ENCODE assay signal across 35 cellular contexts in the genomic region with DNA sequence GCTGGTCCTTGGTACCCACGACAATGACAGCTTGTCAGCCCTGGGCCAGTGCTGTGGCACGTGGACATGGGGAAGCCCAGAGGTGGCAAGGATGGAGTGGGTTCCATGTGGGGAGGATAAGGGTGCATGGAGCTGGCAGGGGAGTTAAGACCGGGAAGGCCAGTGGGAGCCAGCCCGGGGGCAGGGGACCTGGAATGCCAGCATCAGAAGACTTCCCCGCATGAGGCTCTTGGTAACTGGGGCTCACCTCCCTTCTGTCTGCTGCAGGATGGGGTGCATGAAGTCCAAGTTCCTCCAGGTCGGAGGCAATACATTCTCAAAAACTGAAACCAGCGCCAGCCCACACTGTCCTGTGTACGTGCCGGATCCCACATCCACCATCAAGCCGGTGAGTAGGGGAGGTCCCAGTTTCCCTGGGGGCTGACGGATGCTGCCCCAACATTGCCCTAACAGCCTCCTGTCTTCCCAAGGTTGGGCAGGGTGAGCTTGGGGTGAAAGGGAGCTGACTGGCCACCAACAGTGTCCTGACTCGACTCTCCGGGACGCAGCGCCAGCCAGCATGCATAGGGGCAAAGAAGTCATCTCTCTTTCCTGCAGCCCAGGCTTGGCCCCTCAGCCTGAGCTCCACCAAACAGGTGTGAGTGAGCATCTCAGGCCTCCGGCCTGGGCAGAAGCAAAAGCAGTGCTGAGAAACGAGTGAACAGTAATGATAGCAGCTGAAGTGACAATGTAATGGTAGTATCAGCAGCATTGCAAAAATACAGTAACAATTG. TPM values are rescaled to one million over a fixed set of nuclear protein-coding genes. Genes with fewer than 3 reads are reported as not detected.
"Had no signal": no experiment of that assay in that cellular context is flagged by ENCODE, and none has a peak within 500 bp of the region (broad histone marks: within the 10 kb centered on the region; RNA-seq: fewer than 3 reads in every experiment).

No MANE protein-coding gene starts in this region.

- H3K27me3 ChIP-seq: colonic mucosa, pancreas, tibial nerve had no signal

- DNase-seq: activated CD4-positive, alpha-beta T cell treated with anti-CD3 and anti-CD28 coated beads for 36 hours; activated CD4-positive, CD25-positive, alpha-beta regulatory T cell; activated CD8-positive, alpha-beta memory T cell treated with anti-CD3 and anti-CD28 coated beads, Interleukin-2, amount 10 ng/mL, durations not matched to agents 7 days and 5 days; activated CD8-positive, alpha-beta T cell treated with anti-CD3 and anti-CD28 coated beads, Interleukin-2, amount 10 ng/mL, durations not matched to agents 7 days and 5 days; activated naive CD4-positive, alpha-beta T cell treated with Interleukin-2 at 50 U/mL for 16 hours; activated T-cell treated with anti-CD3 and anti-CD28 coated beads, Interleukin-2, amount 50 U/mL, for 72 hours; anterior cingulate cortex; cerebellar nuclear complex; colonic mucosa; dorsolateral prefrontal cortex; heart left ventricle; hypothalamus; immature natural killer cell; kidney; left colon; mammary epithelial cell; nucleus accumbens; pancreas; psoas muscle; stimulated activated CD4-positive, alpha-beta T cell treated with anti-CD3 and anti-CD28 coated beads, Interleukin-15, amount 100 ng/mL, for 24 hours; stimulated activated CD4-positive, alpha-beta T cell treated with anti-CD3 and anti-CD28 coated beads, Interleukin-2, amount 100 ng/mL, for 24 hours; stimulated activated naive CD4-positive, alpha-beta T cell; T-helper 1 cell had no signal

- ATAC-seq: activated CD4-positive, alpha-beta T cell treated with anti-CD3 and anti-CD28 coated beads for 36 hours; activated CD8-positive, alpha-beta memory T cell treated with anti-CD3 and anti-CD28 coated beads, Interleukin-2, amount 10 ng/mL, durations not matched to agents 7 days and 5 days; activated CD8-positive, alpha-beta T cell treated with anti-CD3 and anti-CD28 coated beads, Interleukin-2, amount 10 ng/mL, durations not matched to agents 7 days and 5 days; activated T-cell treated with anti-CD3 and anti-CD28 coated beads, Interleukin-2, amount 50 U/mL, for 72 hours; gastroesophageal sphincter; heart left ventricle; left colon; pancreas; psoas muscle had no signal

- H3K36me3 Mint-ChIP-seq: activated CD8-positive, alpha-beta memory T cell treated with anti-CD3 and anti-CD28 coated beads, Interleukin-2, amount 10 ng/mL, durations not matched to agents 7 days and 5 days; activated naive CD8-positive, alpha-beta T cell; brain; immature natural killer cell had no signal

- H3K4me3 Mint-ChIP-seq: activated CD4-positive, alpha-beta T cell treated with anti-CD3 and anti-CD28 coated beads for 36 hours; activated CD8-positive, alpha-beta memory T cell treated with anti-CD3 and anti-CD28 coated beads, Interleukin-2, amount 10 ng/mL, durations not matched to agents 7 days and 5 days; activated CD8-positive, alpha-beta T cell treated with anti-CD3 and anti-CD28 coated beads, Interleukin-2, amount 10 ng/mL, durations not matched to agents 7 days and 5 days; activated naive CD8-positive, alpha-beta T cell; activated T-cell treated with anti-CD3 and anti-CD28 coated beads, Interleukin-2, amount 50 U/mL, for 72 hours; brain; immature natural killer cell; nephron; T-helper 2 cell treated with Interferon-gamma antibody and Interleukin-4, amounts not matched to agents 5 μg/mL and 100 μg/mL, for 36 hours had no signal

- H3K27ac Mint-ChIP-seq: activated CD4-positive, alpha-beta T cell treated with anti-CD3 and anti-CD28 coated beads for 36 hours; activated CD8-positive, alpha-beta memory T cell treated with anti-CD3 and anti-CD28 coated beads, Interleukin-2, amount 10 ng/mL, durations not matched to agents 7 days and 5 days; activated CD8-positive, alpha-beta T cell treated with anti-CD3 and anti-CD28 coated beads, Interleukin-2, amount 10 ng/mL, durations not matched to agents 7 days and 5 days; activated naive CD8-positive, alpha-beta T cell; activated T-cell treated with anti-CD3 and anti-CD28 coated beads, Interleukin-2, amount 50 U/mL, for 72 hours; brain; immature natural killer cell; nephron had no signal

- FAIRE-seq: endothelial cell of umbilical vein, kidney, pancreas had no signal

- H3K4me1 Mint-ChIP-seq: activated CD4-positive, alpha-beta T cell treated with anti-CD3 and anti-CD28 coated beads for 36 hours; immature natural killer cell; nephron had no signal

- H3K9me3 ChIP-seq: colonic mucosa, gastroesophageal sphincter, heart left ventricle, pancreas, psoas muscle, suprapubic skin, tibial nerve had no signal

- H3K9me3 Mint-ChIP-seq: activated T-cell treated with anti-CD3 and anti-CD28 coated beads, Interleukin-2, amount 50 U/mL, for 72 hours; immature natural killer cell; T-helper 2 cell treated with Interferon-gamma antibody and Interleukin-4, amounts not matched to agents 5 μg/mL and 100 μg/mL, for 36 hours had no signal

- H3K4me2 ChIP-seq: smooth muscle cell had no signal

- H3K4me1 ChIP-seq: colonic mucosa, gastroesophageal sphincter, pancreas, psoas muscle, suprapubic skin, tibial nerve had no signal

- H3K4me3 ChIP-seq: cardiac muscle cell, colonic mucosa, dorsolateral prefrontal cortex, gastroesophageal sphincter, heart left ventricle, pancreas, psoas muscle, smooth muscle cell, suprapubic skin, tibial nerve had no signal

- H3K27ac ChIP-seq: cardiac muscle cell, colonic mucosa, dorsolateral prefrontal cortex, gastroesophageal sphincter, pancreas, psoas muscle, suprapubic skin, tibial nerve had no signal

- H3K36me3 ChIP-seq: cardiac muscle cell, colonic mucosa, gastroesophageal sphincter, pancreas, suprapubic skin, tibial nerve had no signal

RNA-seq across cellular contexts. Expression of a gene that starts 19.5 kb away (rescaled TPM):
- total RNA-seq: activated CD4-positive, alpha-beta T cell treated with anti-CD3 and anti-CD28 coated beads for 36 hours; activated CD8-positive, alpha-beta memory T cell treated with anti-CD3 and anti-CD28 coated beads, Interleukin-2, amount 10 ng/mL, durations not matched to agents 7 days and 5 days; activated CD8-positive, alpha-beta T cell treated with anti-CD3 and anti-CD28 coated beads, Interleukin-2, amount 10 ng/mL, durations not matched to agents 7 days and 5 days; cardiac muscle cell; endothelial cell of umbilical vein; fibroblast of lung; fibroblast of villous mesenchyme; mammary epithelial cell had no signal
- polyA plus RNA-seq: cardiac muscle cell, endothelial cell of umbilical vein, fibroblast of lung, mammary epithelial cell had no signal
